Comparison of ENCODE assay signal across 15 cellular contexts in genomic region chr11:36372101-36372767, GRCh38.
DNase-seq lines count a peak whose midpoint lies in the region; ATAC-seq and TF ChIP-seq lines count a peak whose summit lies in the region.
"Had no signal": no experiment of that assay in that cellular context is flagged by ENCODE, and none has a peak within 500 bp of the region (broad histone marks: within the 10 kb centered on the region; RNA-seq: fewer than 3 reads in every experiment).

No MANE protein-coding gene starts in this region.

- in situ Hi-C loops in IMR-90 (cut with MboI; ENCODE audit: low sequenced_read_pairs): no loop called here
- in situ Hi-C loops in astrocyte of the cerebellum (cut with HindIII; ENCODE audit: low sequenced_read_pairs): no loop called here

- TF ChIP-seq CTCF in AG09309 (IDR thresholded peaks at IDR 0.05; ENCODE audit: control insufficient read depth, insufficient read depth, low read depth, low read length, missing control alignments) (no peak), IMR-90 (conservative IDR thresholded peaks at IDR 0.05; ENCODE audit: low read depth, low read length) (no peak), astrocyte of the cerebellum (IDR thresholded peaks at IDR 0.05; ENCODE audit: low read depth, low read length, missing control alignments) (no peak), Caco-2 (IDR thresholded peaks at IDR 0.05; ENCODE audit: insufficient read depth in 1 of 2, low read depth in 1 of 2, low read length in 1 of 2, severe bottlenecking in 1 of 2, unreplicated experiment in 1 of 2) (no peak)

- CTCF ChIA-PET in IMR-90 (lab: Yijun Ruan, JAX) (interaction anchor here (0.7 kb wide), 1 partner anchor 55 kb away, joined by 3 read pairs; no protein-coding TSS in a partner anchor), Caco-2 (lab: Charles Lee) (no interaction called here)

- H3K9me3 Mint-ChIP-seq in Caco-2 (ENCODE audit: unreplicated experiment): no peaks in the 10 kb centered on the region

- H2AK9ac ChIP-seq in IMR-90 (replicated peaks; ENCODE audit: low read depth, low read length, poor library complexity): peak overlapping the region; percentile 5

- no peaks in the 10 kb centered on the region for H3K36me3 Mint-ChIP-seq in Caco-2 (ENCODE audit: insufficient read depth, unreplicated experiment)

- WGBS in IMR-90 (ENCODE audit: extremely low coverage in 2 of 2, insufficient read length in 1 of 2), 2 experiments: 38 to 100% methylated on average over 1 of the region's 6 CpGs
- WGBS in mesenchymal stem cell: 97% methylated on average over 6 of the region's 6 CpGs

- H3K18ac ChIP-seq in IMR-90 (ENCODE audit: low read depth, low read length) (no peak overlapping the region; the same call in 1 of the 2 replicates), mesenchymal stem cell (ENCODE audit: low read depth in 1 of 2, low read length in 2 of 2) (no peak overlapping the region)

- H3K4me1 ChIP-seq in IMR-90 (ENCODE audit: control insufficient read depth, insufficient read depth, low read length) (peaks cover 2% of the 10 kb centered on the region), mesenchymal stem cell (ENCODE audit: control insufficient read depth, insufficient read depth, low read depth, low read length) (peaks cover 6% of the 10 kb centered on the region), Caco-2 (0 out of 2 replicates have a peak, but pooled peaks cover 4% of the 10 kb centered on the region)
- H3K4me1 ChIP-seq: psoas muscle had no signal

- H3K4me2 ChIP-seq in IMR-90 (ENCODE audit: low read depth, low read length) (peak overlapping the region; percentile 5; the same call in 1 of the 2 replicates), mesenchymal stem cell (ENCODE audit: low read length, poor library complexity, severe bottlenecking) (no peak overlapping the region)

- no peak overlapping the region for H3K56ac ChIP-seq in IMR-90 (ENCODE audit: extremely low read depth, insufficient read depth, low read length)

- no peaks in the 10 kb centered on the region for H3K36me3 ChIP-seq in IMR-90 (ENCODE audit: control insufficient read depth, insufficient read depth, low read length)
- H3K36me3 ChIP-seq in mesenchymal stem cell (ENCODE audit: control insufficient read depth in 1 of 2, insufficient read depth in 2 of 2, low read depth in 1 of 2, low read length in 2 of 2): no peaks in the 10 kb centered on the region
- no peaks in the 10 kb centered on the region for H3K36me3 ChIP-seq in Caco-2 (ENCODE audit: control insufficient read depth, insufficient read depth, low read length)

- peak overlapping the region; percentile 27; the same call in 1 of the 2 replicates for H2BK20ac ChIP-seq in IMR-90 (ENCODE audit: low read depth, low read length)

- H3K27ac Mint-ChIP-seq in Caco-2 (ENCODE audit: unreplicated experiment): no peak overlapping the region

- H3K4me3 ChIP-seq in AG09309 (ENCODE audit: control insufficient read depth, low read depth, low read length) (no peak overlapping the region), IMR-90 (ENCODE audit: insufficient read depth, low read depth, low read length) (no peak overlapping the region), astrocyte of the cerebellum (ENCODE audit: low read depth, low read length) (no peak overlapping the region), mesenchymal stem cell (ENCODE audit: insufficient read depth in 1 of 2, low read depth in 1 of 2, low read length in 2 of 2) (no peak overlapping the region), Caco-2 (ENCODE audit: low read depth, low read length) (no peak overlapping the region)
- H3K4me3 ChIP-seq: psoas muscle had no signal

- TF ChIP-seq POLR2A in IMR-90 (IDR thresholded peaks at IDR 0.05; ENCODE audit: low read depth, low read length): no peak

- H3K4me3 Mint-ChIP-seq in Caco-2 (ENCODE audit: unreplicated experiment): no peak overlapping the region

- H3K9me3 ChIP-seq in IMR-90 (ENCODE audit: control insufficient read depth, insufficient read depth, low read length) (no peaks in the 10 kb centered on the region), mesenchymal stem cell (ENCODE audit: control insufficient read depth, low read length) (no peaks in the 10 kb centered on the region), Caco-2 (no peaks in the 10 kb centered on the region)
- H3K9me3 ChIP-seq: psoas muscle had no signal

- DNase-seq in AG09309 (ENCODE audit: low read depth): peak; percentile 94
- DNase-seq in IMR-90: peak; percentile 81
- peak; percentile 83 for DNase-seq in astrocyte of the cerebellum (ENCODE audit: low read depth)
- DNase-seq in mesenchymal stem cell: no peak
- DNase-seq in epidermal melanocyte (ENCODE audit: insufficient read length, low spot score): no peak
- DNase-seq in Caco-2: no peak
- DNase-seq: activated T-cell treated with anti-CD3 and anti-CD28 coated beads for 4 hours; C1 segment of cervical spinal cord; NCI-H1092; NCI-H524; stimulated activated CD4-positive, alpha-beta T cell treated with anti-CD3 and anti-CD28 coated beads, Interleukin-4, amount 100 ng/mL, for 1 hour; stimulated activated naive CD8-positive, alpha-beta T cell treated with anti-CD3 and anti-CD28 coated beads, Interleukin-15, Interleukin-2, amounts not matched to agents 100 U/mL and 50 U/mL, for 24 hours had no signal

- peaks cover 24% of the 10 kb centered on the region for H3K27me3 Mint-ChIP-seq in Caco-2 (ENCODE audit: insufficient read depth, unreplicated experiment)

- H2BK5ac ChIP-seq in IMR-90 (ENCODE audit: low read depth, low read length, poor library complexity, severe bottlenecking) (peak overlapping the region; percentile 39), mesenchymal stem cell (ENCODE audit: low read depth, low read length, poor library complexity, severe bottlenecking) (no peak overlapping the region)

- H3K79me1 ChIP-seq in IMR-90 (ENCODE audit: low read depth in 1 of 2, low read length in 2 of 2) (peaks cover 3 to 6% of the 10 kb centered on the region in 2 experiments; a peak in 2 of 4 replicates), mesenchymal stem cell (replicated peaks; ENCODE audit: low read length, poor library complexity, severe bottlenecking) (peaks cover 7% of the 10 kb centered on the region)

- no peak overlapping the region for H3K9ac ChIP-seq in IMR-90 (ENCODE audit: low read depth, low read length)
- peak overlapping the region; percentile 50 for H3K9ac ChIP-seq in mesenchymal stem cell (ENCODE audit: low read length)

- H3K14ac ChIP-seq in IMR-90 (replicated peaks; ENCODE audit: low read depth, low read length) (peak overlapping the region; percentile 57; the same call in 1 of the 2 replicates), mesenchymal stem cell (ENCODE audit: low read length in 2 of 2) (no peak overlapping the region)

- H2BK15ac ChIP-seq in IMR-90 (ENCODE audit: low read depth, low read length): no peak overlapping the region; the same call in 2 of the 3 replicates
- no peak overlapping the region for H2BK15ac ChIP-seq in mesenchymal stem cell (ENCODE audit: low read depth, poor library complexity, severe bottlenecking)

- no peaks in the 10 kb centered on the region for H4K20me1 ChIP-seq in IMR-90 (ENCODE audit: insufficient read depth, low read length)

- no peak overlapping the region for H2AK5ac ChIP-seq in IMR-90 (ENCODE audit: low read depth, low read length)
- H2AK5ac ChIP-seq in mesenchymal stem cell (ENCODE audit: low read length, severe bottlenecking): peak overlapping the region; percentile 98

- no TSS peak for BruUV-seq in IMR-90 (replicated peaks; lab: Mats Ljungman, UMichigan)
- BruUV-seq in Caco-2 (replicated peaks; lab: Mats Ljungman, UMichigan): no TSS peak

- no peak overlapping the region for H2BK12ac ChIP-seq in mesenchymal stem cell (ENCODE audit: low read length in 2 of 2)

- H3K4me1 Mint-ChIP-seq in Caco-2 (ENCODE audit: low read depth, unreplicated experiment): no peaks in the 10 kb centered on the region

- POLR2A ChIA-PET in IMR-90 (lab: Charles Lee; ENCODE audit: unreplicated experiment) (no interaction called here), Caco-2 (lab: Charles Lee) (no interaction called here)

- H4K91ac ChIP-seq in IMR-90 (ENCODE audit: insufficient read depth, low read depth, low read length): peak overlapping the region; percentile 43
- no peak overlapping the region for H4K91ac ChIP-seq in mesenchymal stem cell (ENCODE audit: low read length)

- H3K27ac ChIP-seq in IMR-90 (ENCODE audit: insufficient read depth, low read length) (no peak overlapping the region), mesenchymal stem cell (ENCODE audit: low read length, poor library complexity, severe bottlenecking) (peak overlapping the region; percentile 73)
- H3K27ac ChIP-seq: psoas muscle had no signal

- H2AFZ ChIP-seq in IMR-90 (replicated peaks; ENCODE audit: low read length, poor library complexity) (peak overlapping the region; percentile 46), mesenchymal stem cell (ENCODE audit: low read depth, low read length) (no peak overlapping the region)

- ATAC-seq in IMR-90 (ENCODE audit: low read depth): peak; percentile 59
- ATAC-seq in HG03175 (IDR thresholded peaks at IDR 0.05; ENCODE audit: unreplicated experiment): no peak
- no peak for ATAC-seq in HG03457 (IDR thresholded peaks at IDR 0.05; ENCODE audit: unreplicated experiment)
- ATAC-seq: stimulated activated naive CD8-positive, alpha-beta T cell treated with anti-CD3 and anti-CD28 coated beads, Interleukin-15, Interleukin-2, amounts not matched to agents 100 U/mL and 50 U/mL, for 24 hours had no signal

- H2BK120ac ChIP-seq in IMR-90 (ENCODE audit: low read depth, low read length) (peak overlapping the region; percentile 69), mesenchymal stem cell (ENCODE audit: low read depth, low read length) (no peak overlapping the region)

- no peak overlapping the region for H3K23ac ChIP-seq in IMR-90 (ENCODE audit: low read depth, low read length)
- H3K23ac ChIP-seq in mesenchymal stem cell (ENCODE audit: low read length in 2 of 2): no peak overlapping the region

- peak overlapping the region; percentile 67 for H3K4ac ChIP-seq in IMR-90 (ENCODE audit: low read depth, low read length)
- H3K4ac ChIP-seq in mesenchymal stem cell (ENCODE audit: low read depth in 1 of 2, low read length in 2 of 2): no peak overlapping the region

- H4K5ac ChIP-seq in IMR-90 (ENCODE audit: low read depth, low read length): no peak overlapping the region

- H4K8ac ChIP-seq in IMR-90 (ENCODE audit: low read depth in 2 of 2, low read length in 2 of 2): peak overlapping the region in 1 of 2 experiments; percentile 48; a peak in 2 of 4 replicates
- no peak overlapping the region for H4K8ac ChIP-seq in mesenchymal stem cell (ENCODE audit: low read length)

- peaks cover 2% of the 10 kb centered on the region; the same call in 1 of the 2 replicates for H3K27me3 ChIP-seq in IMR-90 (ENCODE audit: control insufficient read depth, insufficient read depth, low read length)
- no peaks in the 10 kb centered on the region for H3K27me3 ChIP-seq in mesenchymal stem cell (ENCODE audit: control insufficient read depth in 1 of 2, insufficient read depth in 1 of 2, low read length in 2 of 2)
- H3K27me3 ChIP-seq in Caco-2 (replicated peaks; ENCODE audit: control insufficient read depth, insufficient read depth, low read length): peaks cover 2% of the 10 kb centered on the region

- dilution Hi-C loops in IMR-90 (cut with HindIII; ENCODE audit: low sequenced_read_pairs, unreplicated experiment): no loop called here

- no peak for TF ChIP-seq RAD21 in IMR-90 (IDR thresholded peaks at IDR 0.05; ENCODE audit: low read length)

- H3K9me1 ChIP-seq in IMR-90 (ENCODE audit: insufficient read depth, low read length): peaks cover 5% of the 10 kb centered on the region; the same call in 1 of the 2 replicates

- intact Hi-C loops in IMR-90 (cut with micrococcal nuclease): no loop called here
- intact Hi-C loops in Caco-2 (cut with micrococcal nuclease; ENCODE audit: unreplicated experiment): no loop called here

Comparison
In these comparisons a context has a peak if more than half of its experiments do, and no peak if none do; other contexts are left out.
1. DNase-seq: peak in AG09309 (single experiment), IMR-90 (single experiment) and astrocyte of the cerebellum (single experiment); none in mesenchymal stem cell (single experiment), epidermal melanocyte (single experiment) and Caco-2 (0 of 2).